In the genomic region with DNA sequence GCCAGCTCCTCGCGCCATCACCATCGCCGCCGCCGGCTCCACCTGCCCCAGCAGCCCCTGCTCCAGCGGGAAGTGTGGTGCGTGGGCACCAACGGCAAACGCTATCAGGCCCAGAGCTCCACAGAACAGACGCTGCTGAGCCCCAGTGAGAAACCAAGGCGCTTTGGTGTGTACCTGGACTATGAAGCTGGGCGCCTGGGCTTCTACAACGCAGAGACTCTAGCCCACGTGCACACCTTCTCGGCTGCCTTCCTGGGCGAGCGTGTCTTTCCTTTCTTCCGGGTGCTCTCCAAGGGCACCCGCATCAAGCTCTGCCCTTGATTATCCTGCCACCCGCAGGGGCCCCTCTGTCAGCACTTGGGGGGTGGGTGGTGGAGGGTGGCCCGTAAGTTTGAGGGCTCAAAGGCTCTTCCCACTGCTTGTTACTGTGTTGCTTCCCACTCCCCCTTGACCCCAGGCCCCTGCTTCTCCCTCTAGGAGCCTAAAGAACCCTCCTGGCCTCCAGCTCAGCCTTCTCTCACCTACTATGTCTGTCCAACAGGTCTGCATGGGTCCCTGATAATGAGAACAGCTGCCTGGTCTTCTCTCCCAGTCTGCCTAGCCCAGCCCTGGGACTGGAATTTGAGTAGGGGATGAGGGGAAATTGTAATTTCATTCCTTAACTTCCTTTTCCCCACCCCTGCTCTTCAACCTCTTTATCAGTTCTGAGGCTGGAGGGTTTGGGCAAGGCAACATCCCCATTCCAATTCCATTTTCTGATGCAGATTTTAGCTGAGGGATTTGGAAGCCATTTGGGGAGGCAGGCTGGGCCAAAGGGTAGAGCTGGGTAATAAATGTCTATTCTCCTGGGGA, we compare ENCODE assay signal across 13 cellular contexts. TPM values are rescaled to one million over a fixed set of nuclear protein-coding genes. Genes with fewer than 3 reads are reported as not detected.
DNase-seq lines count a peak whose midpoint lies in the region; ATAC-seq, FAIRE-seq and TF ChIP-seq lines count a peak whose summit lies in the region.
"Had no signal": no experiment of that assay in that cellular context is flagged by ENCODE, and none has a peak within 500 bp of the region (broad histone marks: within the 10 kb centered on the region; RNA-seq: fewer than 3 reads in every experiment).

No MANE protein-coding gene starts in this region.

- no peaks in the 10 kb centered on the region for H3K9me3 Mint-ChIP-seq in stimulated activated naive CD8-positive, alpha-beta T cell treated with anti-CD3 and anti-CD28 coated beads, Interleukin-15, Interleukin-2, amounts not matched to agents 100 ng/mL and 50 ng/mL, for 24 hours
- H3K9me3 Mint-ChIP-seq: activated naive CD4-positive, alpha-beta T cell treated with anti-CD3 and anti-CD28 coated beads, Interleukin-2, amount 10 ng/mL, durations not matched to agents 7 days and 5 days; immature natural killer cell had no signal

- peak overlapping the region; percentile 80 for H3K27ac Mint-ChIP-seq in stimulated activated naive CD8-positive, alpha-beta T cell treated with anti-CD3 and anti-CD28 coated beads, Interleukin-15, Interleukin-2, amounts not matched to agents 100 ng/mL and 50 ng/mL, for 24 hours
- H3K27ac Mint-ChIP-seq: activated naive CD4-positive, alpha-beta T cell treated with anti-CD3 and anti-CD28 coated beads, Interleukin-2, amount 10 ng/mL, durations not matched to agents 7 days and 5 days had no signal

- H4K20me1 ChIP-seq in SU-DHL-6 (ENCODE audit: low read depth, low read length): peaks cover 19% of the 10 kb centered on the region; the same call in 1 of the 2 replicates

- FAIRE-seq in RCC 7860 (lab: Jason Lieb, UNC): no peak
- FAIRE-seq: endometrium had no signal

- no peak overlapping the region for H3K4me2 ChIP-seq in SU-DHL-6 (ENCODE audit: low read depth, low read length, poor library complexity, severe bottlenecking)

- H3K27ac ChIP-seq in SU-DHL-6 (ENCODE audit: low read depth, low read length) (peak overlapping the region; percentile 11; the same call in 1 of the 2 replicates), iPS-18a (ENCODE audit: low read length) (peak overlapping the region; percentile 25), esophagus muscularis mucosa (replicated peaks in 1 of 4) (no peak overlapping the region)

- no peak overlapping the region for H3K4me3 ChIP-seq in SU-DHL-6 (ENCODE audit: insufficient read depth, low read length, poor library complexity, severe bottlenecking)
- no peak overlapping the region for H3K4me3 ChIP-seq in iPS-18a (ENCODE audit: low read length)
- H3K4me3 ChIP-seq in esophagus muscularis mucosa: no peak overlapping the region

- no peak overlapping the region for H3K4me3 Mint-ChIP-seq in stimulated activated naive CD8-positive, alpha-beta T cell treated with anti-CD3 and anti-CD28 coated beads, Interleukin-15, Interleukin-2, amounts not matched to agents 100 ng/mL and 50 ng/mL, for 24 hours
- H3K4me3 Mint-ChIP-seq: activated naive CD4-positive, alpha-beta T cell treated with anti-CD3 and anti-CD28 coated beads, Interleukin-2, amount 10 ng/mL, durations not matched to agents 7 days and 5 days; immature natural killer cell had no signal

- intact Hi-C loops in esophagus muscularis mucosa (cut with DNase I): no loop called here

- TF ChIP-seq POLR2A in esophagus muscularis mucosa (IDR thresholded peaks at IDR 0.05; ENCODE audit: low read depth): no peak

- H3K9me3 ChIP-seq in SU-DHL-6 (ENCODE audit: insufficient read depth, low read length): no peaks in the 10 kb centered on the region
- no peaks in the 10 kb centered on the region for H3K9me3 ChIP-seq in iPS-18a (ENCODE audit: control insufficient read depth, low read depth, low read length)
- no peaks in the 10 kb centered on the region for H3K9me3 ChIP-seq in esophagus muscularis mucosa

- H3K36me3 Mint-ChIP-seq in stimulated activated naive CD8-positive, alpha-beta T cell treated with anti-CD3 and anti-CD28 coated beads, Interleukin-15, Interleukin-2, amounts not matched to agents 100 ng/mL and 50 ng/mL, for 24 hours (ENCODE audit: low read depth): peaks cover 66% of the 10 kb centered on the region

- no peak for TF ChIP-seq EP300 in esophagus muscularis mucosa (IDR thresholded peaks at IDR 0.05)

- 91% methylated on average over 13 of the region's 22 CpGs for WGBS in esophagus muscularis mucosa

- H3K4me1 ChIP-seq in iPS-18a (ENCODE audit: control insufficient read depth, low read depth, low read length) (no peaks in the 10 kb centered on the region), esophagus muscularis mucosa (peaks cover 0 to 18% (median 2%) of the 10 kb centered on the region in 4 donors)

- DNase-seq in stimulated activated naive CD8-positive, alpha-beta T cell treated with anti-CD3 and anti-CD28 coated beads, Interleukin-15, Interleukin-2, amounts not matched to agents 100 U/mL and 50 U/mL, for 24 hours: no peak
- DNase-seq in RCC 7860 (ENCODE audit: low spot score) (no peak), Kasumi-1 (lab: John Stamatoyannopoulos, UW) (no peak), esophagus muscularis mucosa (ENCODE audit: extremely low spot score) (no peak)
- DNase-seq: activated naive CD4-positive, alpha-beta T cell treated with anti-CD3 and anti-CD28 coated beads, Interleukin-2, amount 10 ng/mL, durations not matched to agents 7 days and 5 days; C1 segment of cervical spinal cord; immature natural killer cell; NCI-H2029 had no signal

- no peaks in the 10 kb centered on the region for H3K27me3 Mint-ChIP-seq in stimulated activated naive CD8-positive, alpha-beta T cell treated with anti-CD3 and anti-CD28 coated beads, Interleukin-15, Interleukin-2, amounts not matched to agents 100 ng/mL and 50 ng/mL, for 24 hours
- H3K27me3 Mint-ChIP-seq: activated naive CD4-positive, alpha-beta T cell treated with anti-CD3 and anti-CD28 coated beads, Interleukin-2, amount 10 ng/mL, durations not matched to agents 7 days and 5 days had no signal

- 0 out of 2 replicates have a peak, but pooled peaks cover 10% of the 10 kb centered on the region for H3K79me2 ChIP-seq in SU-DHL-6 (ENCODE audit: insufficient read depth, low read length)

- H2AFZ ChIP-seq in SU-DHL-6 (ENCODE audit: low read depth, low read length, severe bottlenecking): no peak overlapping the region

- H3K36me3 ChIP-seq in SU-DHL-6 (ENCODE audit: low read length) (peaks cover 29% of the 10 kb centered on the region), iPS-18a (ENCODE audit: control insufficient read depth, low read depth, low read length) (peaks cover 67% of the 10 kb centered on the region), esophagus muscularis mucosa (peaks cover 55 to 94% (median 92%) of the 10 kb centered on the region in 4 donors)

- no peak for TF ChIP-seq CTCF in SU-DHL-6 (IDR thresholded peaks at IDR 0.05; ENCODE audit: insufficient read depth, low read length, poor library complexity, severe bottlenecking)
- TF ChIP-seq CTCF in esophagus muscularis mucosa (IDR thresholded peaks at IDR 0.05): no peak

- no peaks in the 10 kb centered on the region for H3K9me2 ChIP-seq in SU-DHL-6 (replicated peaks; ENCODE audit: insufficient read depth, low read length)

- peaks cover 37% of the 10 kb centered on the region for H3K4me1 Mint-ChIP-seq in stimulated activated naive CD8-positive, alpha-beta T cell treated with anti-CD3 and anti-CD28 coated beads, Interleukin-15, Interleukin-2, amounts not matched to agents 100 ng/mL and 50 ng/mL, for 24 hours (ENCODE audit: low read depth)

- no peak overlapping the region for H3K9ac ChIP-seq in SU-DHL-6 (ENCODE audit: low read length)
- H3K9ac ChIP-seq in iPS-18a (ENCODE audit: low read length): no peak overlapping the region

- no peak for ATAC-seq in stimulated activated naive CD8-positive, alpha-beta T cell treated with anti-CD3 and anti-CD28 coated beads, Interleukin-15, Interleukin-2, amounts not matched to agents 100 U/mL and 50 U/mL, for 24 hours
- ATAC-seq in GM19467 (IDR thresholded peaks at IDR 0.05; ENCODE audit: unreplicated experiment): no peak

- H3F3A ChIP-seq in SU-DHL-6 (ENCODE audit: insufficient read depth): peaks cover 68% of the 10 kb centered on the region

- H3K27me3 ChIP-seq in SU-DHL-6 (ENCODE audit: low read length) (no peaks in the 10 kb centered on the region), iPS-18a (ENCODE audit: control insufficient read depth, insufficient read depth, low read length) (no peaks in the 10 kb centered on the region), esophagus muscularis mucosa (no peaks in the 10 kb centered on the region)

RNA-seq across cellular contexts. Expression of a gene that starts 9.0 kb away (rescaled TPM):
- total RNA-seq in esophagus muscularis mucosa: 1,000 to 10,000 TPM; 1,252 to 1,898 (median 1,625) TPM

RNA-seq across cellular contexts. Expression of a gene that starts 11.6 kb away (rescaled TPM):
- 10 to 100 TPM in 3 of 4 donors, 1 to 10 TPM in 1; 9.8 to 22.4 (median 18.2) TPM for total RNA-seq in esophagus muscularis mucosa

RNA-seq across cellular contexts. Expression of a gene that starts 26.3 kb away (rescaled TPM):
- 10 to 100 TPM; 10.3 to 21.9 (median 18.4) TPM for total RNA-seq in esophagus muscularis mucosa

RNA-seq across cellular contexts. Expression of a gene that starts 29.7 kb away (rescaled TPM):
- 1 to 10 TPM; 2.1 to 5.8 (median 3.4) TPM for total RNA-seq in esophagus muscularis mucosa

Comparison
In these comparisons a context has a peak if more than half of its experiments do, and no peak if none do; other contexts are left out.
1. H3K27ac ChIP-seq: peak in SU-DHL-6 (single experiment) and iPS-18a (single experiment); none in esophagus muscularis mucosa (0 of 4).